ENCODE assay signal across 26 cellular contexts in the genomic region with DNA sequence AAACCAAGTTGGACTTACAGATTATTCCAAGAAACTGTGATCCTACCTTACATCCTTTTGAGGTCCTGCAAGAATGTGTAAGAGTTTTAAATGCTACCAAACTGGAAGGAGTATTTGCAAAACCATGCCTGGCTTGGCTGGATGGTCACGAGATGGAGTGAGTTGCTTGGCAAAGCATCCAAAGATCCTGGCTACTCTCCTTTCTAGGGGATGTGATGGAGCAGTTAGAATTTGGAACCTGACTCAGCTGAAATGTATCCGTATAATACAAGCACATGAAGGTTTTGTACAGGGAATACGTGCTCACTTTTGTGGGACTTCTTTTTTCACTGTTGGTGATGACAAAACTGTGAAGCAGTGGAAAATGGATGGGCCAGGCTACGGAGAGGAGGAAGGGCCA. TPM values are rescaled to one million over a fixed set of nuclear protein-coding genes. Genes with fewer than 3 reads are reported as not detected.
DNase-seq lines count a peak whose midpoint lies in the region; ATAC-seq, FAIRE-seq and TF ChIP-seq lines count a peak whose summit lies in the region.
"Had no signal": no experiment of that assay in that cellular context is flagged by ENCODE, and none has a peak within 500 bp of the region (broad histone marks: within the 10 kb centered on the region; RNA-seq: fewer than 3 reads in every experiment).

No MANE protein-coding gene starts in this region.

- POLR2A ChIA-PET in HepG2 (lab: Yijun Ruan, JAX), result interaction anchor here (1.4 kb wide), 1 partner anchor 14 kb away, joined by 4 read pairs; the partner anchor contains the start of gene SYPL1

- no TSS peak for BruUV-seq in HepG2 (replicated peaks; lab: Mats Ljungman, UMichigan)

- no peak overlapping the region for H2AFZ ChIP-seq in HepG2 (ENCODE audit: low read length)

- H4K20me1 ChIP-seq in HepG2 (ENCODE audit: insufficient read depth, low read length), result no peaks in the 10 kb centered on the region

- peak overlapping the region; percentile 27 for H3K27ac Mint-ChIP-seq in endothelial cell (ENCODE audit: unreplicated experiment)
- H3K27ac Mint-ChIP-seq: activated CD8-positive, alpha-beta T cell treated with anti-CD3 and anti-CD28 coated beads, Interleukin-2, amount 10 ng/mL, durations not matched to agents 7 days and 5 days; mesothelial cell of epicardium; natural killer cell; stimulated activated naive B cell treated with anti-CD40 and anti-IgM and Interleukin-4, amounts not matched to agents 10 μg/mL and 1 μg/mL and 100 μg/mL, for 72 hours; T-helper 17 cell had no signal

- no peak overlapping the region for H3K4me3 Mint-ChIP-seq in endothelial cell (ENCODE audit: unreplicated experiment)
- H3K4me3 Mint-ChIP-seq: mesothelial cell of epicardium; natural killer cell; stimulated activated naive B cell treated with anti-CD40 and anti-IgM and Interleukin-4, amounts not matched to agents 10 μg/mL and 1 μg/mL and 100 μg/mL, for 72 hours had no signal

- H3K36me3 ChIP-seq in HepG2 (replicated peaks in 1 of 2; ENCODE audit: control insufficient read depth in 1 of 2, insufficient read depth in 2 of 2, low read length in 2 of 2) (no peaks in the 10 kb centered on the region), right lobe of liver (no peaks in the 10 kb centered on the region)
- H3K36me3 ChIP-seq: ovary, suprapubic skin, upper lobe of right lung had no signal

- no peak for TF ChIP-seq RAD21 in HepG2 (CRISPR knock-in tag; IDR thresholded peaks at IDR 0.05)

- no peak for FAIRE-seq in HepG2 (lab: Jason Lieb, UNC)

- in situ Hi-C loops in HepG2 (cut with HindIII; ENCODE audit: extremely low pct_ligation_motif_present, low pct_unique_long_range_greater_than_20kb), result no loop called here

- no peak for TF ChIP-seq POLR2A in HepG2 (IDR thresholded peaks at IDR 0.05; ENCODE audit: insufficient read depth in 1 of 2, low read depth in 2 of 2, low read length in 2 of 2)
- no peak for TF ChIP-seq POLR2A in right lobe of liver (IDR thresholded peaks at IDR 0.05)

- H3K9ac ChIP-seq in HepG2 (ENCODE audit: insufficient read depth, low read depth, low read length), result no peak overlapping the region

- no peak for TF ChIP-seq CTCF in HepG2 (CRISPR knock-in tag; IDR thresholded peaks at IDR 0.05)
- TF ChIP-seq CTCF in right lobe of liver (IDR thresholded peaks at IDR 0.05), result no peak
- TF ChIP-seq CTCF in endothelial cell (IDR thresholded peaks at IDR 0.05; ENCODE audit: unreplicated experiment), result no peak

- DNase-seq in HepG2 (ENCODE audit: low spot score) (no peak), right lobe of liver (no peak), endothelial cell (ENCODE audit: low spot score) (no peak), myocyte (ENCODE audit: low read depth) (peak; percentile 34), MV-4-11 (lab: John Stamatoyannopoulos, UW) (no peak)
- DNase-seq in stimulated activated CD4-positive, alpha-beta T cell treated with anti-CD3 and anti-CD28 coated beads, Interleukin-15, amount 100 ng/mL, for 24 hours, result no peak
- DNase-seq: activated CD4-positive, alpha-beta T cell treated with anti-CD3 and anti-CD28 coated beads for 1 hour; activated CD8-positive, alpha-beta T cell treated with anti-CD3 and anti-CD28 coated beads, Interleukin-2, amount 10 ng/mL, durations not matched to agents 7 days and 5 days; activated naive CD4-positive, alpha-beta T cell treated with Interleukin-2 at 50 U/mL for 16 hours; amygdala; DND-41; effector CD4-positive, alpha-beta T cell; hypothalamus; Karpas-422; natural killer cell; NCI-H1436 treated with DMSO at 0.1 percent for 48 hours; stimulated activated naive B cell treated with anti-CD40 and anti-IgM and Interleukin-4, amounts not matched to agents 10 μg/mL and 1 μg/mL and 100 μg/mL, for 72 hours; T-helper 17 cell; upper lobe of right lung had no signal

- ATAC-seq in HepG2 (no peak), right lobe of liver (no peak), HG02970 (IDR thresholded peaks at IDR 0.05; ENCODE audit: low FRiP score, unreplicated experiment) (no peak), HG03175 (IDR thresholded peaks at IDR 0.05; ENCODE audit: unreplicated experiment) (no peak)
- ATAC-seq: activated CD8-positive, alpha-beta T cell treated with anti-CD3 and anti-CD28 coated beads, Interleukin-2, amount 10 ng/mL, durations not matched to agents 7 days and 5 days; natural killer cell; stimulated activated naive B cell treated with anti-CD40 and anti-IgM and Interleukin-4, amounts not matched to agents 10 μg/mL and 1 μg/mL and 100 μg/mL, for 72 hours; upper lobe of right lung had no signal

- no peak overlapping the region for H3K4me3 ChIP-seq in HepG2 (replicated peaks in 1 of 3; ENCODE audit: insufficient read depth in 1 of 3, low read depth in 2 of 3, low read length in 3 of 3)
- no peak overlapping the region for H3K4me3 ChIP-seq in right lobe of liver
- H3K4me3 ChIP-seq: ovary, suprapubic skin, upper lobe of right lung had no signal

- WGBS in HepG2 (ENCODE audit: low lambda C conversion rate), result 16% methylated on average over 4 of the region's 4 CpGs
- 44% methylated on average over 3 of the region's 4 CpGs for WGBS in right lobe of liver (ENCODE audit: insufficient coverage, low coverage, low lambda C conversion rate, missing lambda C conversion rate)

- H3K4me2 ChIP-seq in HepG2 (ENCODE audit: low read depth, low read length), result no peak overlapping the region

- H3K27ac ChIP-seq in HepG2 (ENCODE audit: extremely low read length, insufficient read depth, low read length), result no peak overlapping the region
- no peak overlapping the region for H3K27ac ChIP-seq in right lobe of liver
- H3K27ac ChIP-seq: epithelial cell of prostate, ovary, suprapubic skin, upper lobe of right lung had no signal

- H3K9me3 ChIP-seq in HepG2 (ENCODE audit: low read length), result no peaks in the 10 kb centered on the region
- H3K9me3 ChIP-seq in right lobe of liver, result no peaks in the 10 kb centered on the region
- H3K9me3 ChIP-seq: ovary, suprapubic skin, upper lobe of right lung had no signal

- intact Hi-C loops in HepG2 (cut with micrococcal nuclease; ENCODE audit: unreplicated experiment) (no loop called here), right lobe of liver (cut with DNase I) (no loop called here)

- H3K79me2 ChIP-seq in HepG2 (ENCODE audit: insufficient read depth, low read length), result no peaks in the 10 kb centered on the region

- H3K27me3 Mint-ChIP-seq in endothelial cell (ENCODE audit: unreplicated experiment), result peaks cover 1% of the 10 kb centered on the region
- H3K27me3 Mint-ChIP-seq: stimulated activated naive B cell treated with anti-CD40 and anti-IgM and Interleukin-4, amounts not matched to agents 10 μg/mL and 1 μg/mL and 100 μg/mL, for 72 hours had no signal

- H3K27me3 ChIP-seq in HepG2 (ENCODE audit: control insufficient read depth in 1 of 2, insufficient read depth in 2 of 2, low read length in 2 of 2), result 0 out of 5 replicates have a peak, but pooled peaks cover 0 to 8% of the 10 kb centered on the region in 2 experiments
- no peaks in the 10 kb centered on the region for H3K27me3 ChIP-seq in right lobe of liver
- H3K27me3 ChIP-seq: ovary, suprapubic skin, upper lobe of right lung had no signal

- no peak for TF ChIP-seq EP300 in HepG2 (IDR thresholded peaks at IDR 0.05; ENCODE audit: low read depth in 2 of 2, low read length in 2 of 2)
- no peak for TF ChIP-seq EP300 in HepG2 (CRISPR knock-in tag; IDR thresholded peaks at IDR 0.05; ENCODE audit: borderline replicate concordance)

- CTCF ChIA-PET in HepG2 (lab: Yijun Ruan, JAX; ENCODE audit: low intra/inter-chr PET ratio, low total read pairs), result no interaction called here

- no peaks in the 10 kb centered on the region for H3K36me3 Mint-ChIP-seq in endothelial cell (ENCODE audit: low read depth, unreplicated experiment)
- H3K36me3 Mint-ChIP-seq: CD14-positive monocyte; mesothelial cell of epicardium; natural killer cell; stimulated activated naive B cell treated with anti-CD40 and anti-IgM and Interleukin-4, amounts not matched to agents 10 μg/mL and 1 μg/mL and 100 μg/mL, for 72 hours had no signal

- H3K4me1 ChIP-seq in HepG2 (ENCODE audit: insufficient read depth, low read length), result peaks cover 1% of the 10 kb centered on the region; the same call in 1 of the 2 replicates
- no peaks in the 10 kb centered on the region for H3K4me1 ChIP-seq in right lobe of liver
- H3K4me1 ChIP-seq: suprapubic skin had no signal

- no peaks in the 10 kb centered on the region for H3K9me3 Mint-ChIP-seq in endothelial cell (ENCODE audit: unreplicated experiment)
- H3K9me3 Mint-ChIP-seq: mesothelial cell of epicardium; natural killer cell; stimulated activated naive B cell treated with anti-CD40 and anti-IgM and Interleukin-4, amounts not matched to agents 10 μg/mL and 1 μg/mL and 100 μg/mL, for 72 hours had no signal

- peaks cover 6% of the 10 kb centered on the region for H3K4me1 Mint-ChIP-seq in endothelial cell (ENCODE audit: unreplicated experiment)

TF ChIP-seq in HepG2, 621 proteins besides CTCF, POLR2A, EP300 and RAD21 (continues in another document):
- 0 out of 2 replicates have a peak, but pooled peaks have one; percentile 3 for TF ChIP-seq MAFF (IDR thresholded peaks at IDR 0.05; ENCODE audit: low read depth, low read length)
- no peak for TF ChIP-seq HNRNPUL1 (IDR thresholded peaks at IDR 0.05; ENCODE audit: low read depth, low read length)

RNA-seq across cellular contexts. Expression of gene SYPL1, which starts 13.3 kb away (rescaled TPM):
- total RNA-seq in HepG2 (2016; rRNA removed; fragmentation: Illumina TruSeq; extraction: Trizol) (25.7 and 27.5 TPM in 2 replicates), right lobe of liver (10 to 100 TPM; 29.5 to 43.0 (median 37.1) TPM), endothelial cell (ENCODE audit: unreplicated experiment) (92.7 TPM), myocyte (72.0 and 76.2 TPM in 2 replicates)
- total RNA-seq in HepG2 (2016; cell fraction: cytosol; rRNA removed; fragmentation: Illumina TruSeq; extraction: Trizol; ENCODE audit: low read depth), result 7.4 and 7.8 TPM in 2 replicates
- 19.4 and 28.6 TPM in 2 replicates for total RNA-seq in HepG2 (2016; cell fraction: insoluble cytoplasmic fraction; rRNA removed; fragmentation: Illumina TruSeq; extraction: Trizol)
- total RNA-seq in HepG2 (2016; cell fraction: membrane; rRNA removed; fragmentation: Illumina TruSeq; extraction: Trizol), result 14.0 and 17.5 TPM in 2 replicates
- 45.1 and 48.0 TPM in 2 replicates for total RNA-seq in HepG2 (2016; cell fraction: nucleus; rRNA removed; fragmentation: Illumina TruSeq; extraction: Trizol)
- 32.9 and 40.2 TPM in 2 replicates for polyA plus RNA-seq in HepG2 (2011; rRNA removed)
- 20.4 and 33.2 TPM in 2 replicates for polyA plus RNA-seq in HepG2 (2011; cell fraction: cytosol; rRNA removed)
- 7.1 and 9.3 TPM in 2 replicates for polyA plus RNA-seq in HepG2 (2011; cell fraction: nucleus; rRNA removed)
- 44.2 and 45.6 TPM in 2 replicates for polyA plus RNA-seq in HepG2 (2012)
- 8.7 TPM in 2 replicates for polyA plus RNA-seq in HepG2 (2016; cell fraction: cytosol; fragmentation: Illumina TruSeq; extraction: Trizol; ENCODE audit: low read depth)
- 42.0 and 43.1 TPM in 2 replicates for polyA plus RNA-seq in HepG2 (2016; cell fraction: insoluble cytoplasmic fraction; fragmentation: Illumina TruSeq; extraction: Trizol; ENCODE audit: low read depth)
- 15.9 and 18.3 TPM in 2 replicates for polyA plus RNA-seq in HepG2 (2016; cell fraction: membrane; fragmentation: Illumina TruSeq; extraction: Trizol; ENCODE audit: low read depth)
- polyA plus RNA-seq in HepG2 (2016; cell fraction: nucleus; fragmentation: Illumina TruSeq; extraction: Trizol; ENCODE audit: insufficient read depth, low read depth), result 71.1 and 87.2 TPM in 2 replicates
- 30.6 and 35.4 TPM in 2 replicates for polyA minus RNA-seq in HepG2 (2011; rRNA and poly(A)+ RNA removed; ENCODE audit: low replicate concordance)
- polyA minus RNA-seq in HepG2 (2011; cell fraction: cytosol; rRNA and poly(A)+ RNA removed), result 23.1 and 27.5 TPM in 2 replicates
- 19.3 and 28.8 TPM in 2 replicates for polyA minus RNA-seq in HepG2 (2011; cell fraction: nucleus; rRNA and poly(A)+ RNA removed)
- polyA plus RNA-seq in myocyte (2012), result 72.6 TPM
